ENCODE assay signal across 3 cellular contexts in genomic region chr12:108590463-108590862, GRCh38. TPM values are rescaled to one million over a fixed set of nuclear protein-coding genes. Genes with fewer than 3 reads are reported as not detected.
"Had no signal": no experiment of that assay in that cellular context is flagged by ENCODE, and none has a peak within 500 bp of the region (broad histone marks: within the 10 kb centered on the region; RNA-seq: fewer than 3 reads in every experiment).

No MANE protein-coding gene starts in this region.

RNA-seq across cellular contexts. Expression of gene TMEM119, which starts 7.4 kb away (rescaled TPM):
- total RNA-seq: OCI-LY7, PC-9, SK-MEL-5 had no signal
